Comparison of ENCODE assay signal across 1 cellular context in genomic region chr1:40404670-40405462, GRCh38.
TF ChIP-seq lines count a peak whose summit lies in the region.

No MANE protein-coding gene starts in this region.

TF ChIP-seq in GM12878, 131 proteins besides CTCF, POLR2A, EP300 and RAD21 (continued from another document):
- no peak for TF ChIP-seq E2F8 (IDR thresholded peaks at IDR 0.05; ENCODE audit: low read depth, partially characterized antibody)
- TF ChIP-seq SUZ12 (IDR thresholded peaks at IDR 0.05; ENCODE audit: unreplicated experiment): no peak
- TF ChIP-seq ESRRA (IDR thresholded peaks at IDR 0.05; ENCODE audit: low read length): no peak
- TF ChIP-seq FOS (IDR thresholded peaks at IDR 0.05; ENCODE audit: borderline replicate concordance, extremely low read depth, insufficient read length): no peak
- TF ChIP-seq SMARCA5 (IDR thresholded peaks at IDR 0.05): 0 out of 2 replicates have a peak, but pooled peaks have one; percentile 29
- TF ChIP-seq MXI1 (IDR thresholded peaks at IDR 0.05; ENCODE audit: low read depth, low read length): 0 out of 2 replicates have a peak, but pooled peaks have one; percentile 26
- TF ChIP-seq KLF5 (IDR thresholded peaks at IDR 0.05; ENCODE audit: partially characterized antibody): no peak
- TF ChIP-seq POU2F2 (IDR thresholded peaks at IDR 0.05; ENCODE audit: borderline replicate concordance, low read depth, low read length): no peak
- TF ChIP-seq MAX (IDR thresholded peaks at IDR 0.05; ENCODE audit: low read depth, low read length): no peak
- TF ChIP-seq LARP7 (IDR thresholded peaks at IDR 0.05): no peak
- TF ChIP-seq RELA (IDR thresholded peaks at IDR 0.05; ENCODE audit: borderline replicate concordance, partially characterized antibody): no peak
- peak; percentile 86 for TF ChIP-seq SMC3 (IDR thresholded peaks at IDR 0.05; ENCODE audit: borderline replicate concordance, low read length)
- TF ChIP-seq TCF3 (IDR thresholded peaks at IDR 0.05; ENCODE audit: borderline replicate concordance, insufficient read depth, low read depth, low read length): no peak
- no peak for TF ChIP-seq KAT2A (conservative IDR thresholded peaks at IDR 0.05; ENCODE audit: control insufficient read depth, low read depth, low read length)
- no peak for TF ChIP-seq PAX8 (IDR thresholded peaks at IDR 0.05)
- TF ChIP-seq YY1 (IDR thresholded peaks at IDR 0.05; ENCODE audit: low read depth, low read length): no peak
- TF ChIP-seq ATF2 (IDR thresholded peaks at IDR 0.05; ENCODE audit: low read length): peak; percentile 54
- TF ChIP-seq BCLAF1 (IDR thresholded peaks at IDR 0.05): no peak
- TF ChIP-seq BCL3 (IDR thresholded peaks at IDR 0.05; ENCODE audit: borderline replicate concordance, insufficient read depth, low read depth, low read length, poor library complexity, severe bottlenecking): no peak
- no peak for TF ChIP-seq USF1 (IDR thresholded peaks at IDR 0.05; ENCODE audit: borderline replicate concordance, extremely low read length, insufficient read depth, low read depth, low read length)
- no peak for TF ChIP-seq TAF1 (IDR thresholded peaks at IDR 0.05; ENCODE audit: borderline replicate concordance, low read depth, low read length)
